ENCODE assay signal across 9 cellular contexts in the genomic region with DNA sequence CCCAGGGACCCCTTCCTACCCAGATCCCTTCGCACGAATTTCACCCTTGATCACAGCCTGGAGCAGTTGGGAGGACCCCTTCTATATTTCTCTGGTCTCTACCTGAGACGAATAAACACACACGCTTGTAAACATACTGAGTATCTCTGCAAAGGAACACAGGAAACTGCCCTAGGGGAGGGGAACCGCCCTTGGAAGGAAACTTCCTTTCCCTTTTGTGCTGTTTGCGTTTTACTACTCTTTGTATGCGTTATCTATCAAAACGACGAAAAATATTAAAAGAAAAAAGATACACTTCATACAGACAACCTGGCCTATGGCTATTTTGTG. TPM values are rescaled to one million over a fixed set of nuclear protein-coding genes. Genes with fewer than 3 reads are reported as not detected.
DNase-seq lines count a peak whose midpoint lies in the region; ATAC-seq, FAIRE-seq and TF ChIP-seq lines count a peak whose summit lies in the region.
"Had no signal": no experiment of that assay in that cellular context is flagged by ENCODE, and none has a peak within 500 bp of the region (broad histone marks: within the 10 kb centered on the region; RNA-seq: fewer than 3 reads in every experiment).

No MANE protein-coding gene starts in this region.

- 11% methylated on average over 9 of the region's 9 CpGs; no CpG with 5 or more reads in 1 of the 2 experiments for WGBS in H1 (ENCODE audit: extremely low coverage in 1 of 2, insufficient coverage in 1 of 2, insufficient read length in 1 of 2, insufficient replicate concordance in 2 of 2, low coverage in 1 of 2, low lambda C conversion rate in 2 of 2, missing lambda C conversion rate in 1 of 2), 2 experiments

- H3K4me2 ChIP-seq in OCI-LY3 (ENCODE audit: low read length) (peak overlapping the region; percentile 97), H1 (ENCODE audit: insufficient read depth in 1 of 2, low read depth in 2 of 2, low read length in 2 of 2) (peak overlapping the region; percentile 74 to 76)

- no peak overlapping the region for H2BK120ac ChIP-seq in H1 (replicated peaks; ENCODE audit: low read depth, low read length)

- H3K36me3 Mint-ChIP-seq in naive thymus-derived CD8-positive, alpha-beta T cell, result peaks cover 0 to 35% (median 0%) of the 10 kb centered on the region in 3 donors

- no peaks in the 10 kb centered on the region for H3K9me3 Mint-ChIP-seq in naive thymus-derived CD8-positive, alpha-beta T cell

- peak overlapping the region; percentile 90 to 98 (median 96) for H3K27ac Mint-ChIP-seq in naive thymus-derived CD8-positive, alpha-beta T cell

- CTCF ChIA-PET in H1 (lab: Charles Lee; ENCODE audit: partially characterized antibody), result interaction anchor here (0.9 to 2.9 kb wide), 12 partner anchors 8 to 250 kb away, joined by 3 to 19 read pairs (median 4); no protein-coding TSS in a partner anchor

- H3K9ac ChIP-seq in OCI-LY3 (ENCODE audit: low read length), result peak overlapping the region; percentile 94
- H3K9ac ChIP-seq in H1 (replicated peaks in 1 of 4; ENCODE audit: extremely low read depth in 1 of 4, low read depth in 3 of 4, low read length in 3 of 4), result peak overlapping the region in 3 of 4 experiments; percentile 31 to 82 (median 71); a peak in 2 of 7 replicates

- no peak overlapping the region for H3K23ac ChIP-seq in H1 (ENCODE audit: insufficient read length)

- H2BK20ac ChIP-seq in H1 (ENCODE audit: low read length), result no peak overlapping the region

- H3K23me2 ChIP-seq in H1 (ENCODE audit: low read depth, low read length), result peaks cover 4% of the 10 kb centered on the region; the same call in 1 of the 2 replicates

- peaks cover 37% of the 10 kb centered on the region for H3K79me2 ChIP-seq in OCI-LY3 (ENCODE audit: low read length)
- no peaks in the 10 kb centered on the region; a peak in 1 of 4 replicates for H3K79me2 ChIP-seq in H1 (ENCODE audit: control insufficient read depth in 1 of 2, insufficient read depth in 2 of 2, low read length in 2 of 2)

- no peak overlapping the region for H3K14ac ChIP-seq in H1 (ENCODE audit: insufficient read length)

- H3K18ac ChIP-seq in H1 (ENCODE audit: extremely low read depth, low read length), result no peak overlapping the region

- no peaks in the 10 kb centered on the region; the same call in 1 of the 2 replicates for H3K79me1 ChIP-seq in H1 (ENCODE audit: low read depth, low read length)

- H3K4me1 Mint-ChIP-seq in naive thymus-derived CD8-positive, alpha-beta T cell, result peaks cover 14 to 47% (median 33%) of the 10 kb centered on the region in 4 donors

- TF ChIP-seq CTCF in OCI-LY3 (IDR thresholded peaks at IDR 0.05; ENCODE audit: low read depth, low read length) (no peak), H1 (IDR thresholded peaks at IDR 0.05; ENCODE audit: control extremely low read depth in 1 of 3, insufficient read depth in 1 of 3, low read depth in 1 of 3, low read length in 3 of 3) (no peak)

- DNase-seq in GM04503 (ENCODE audit: low read depth) (peak; percentile 10), H1 (ENCODE audit: low read depth in 1 of 2, low spot score in 2 of 2) (no peak), SHP77 (lab: John Stamatoyannopoulos, UW) (no peak), kidney tubule cell (ENCODE audit: low spot score) (no peak), GM19238 (ENCODE audit: insufficient read length, low spot score) (no peak), SW 1271 (lab: John Stamatoyannopoulos, UW) (no peak)
- no peak for DNase-seq in naive thymus-derived CD8-positive, alpha-beta T cell

- H4K91ac ChIP-seq in H1 (replicated peaks; ENCODE audit: insufficient read length, low read length), result no peak overlapping the region

- no peak for TF ChIP-seq POLR2A in H1 (IDR thresholded peaks at IDR 0.05; ENCODE audit: control extremely low read depth in 1 of 2, low read depth in 2 of 2, low read length in 2 of 2)

- H3K4me3 ChIP-seq in OCI-LY3 (ENCODE audit: low read length), result peak overlapping the region; percentile 98
- H3K4me3 ChIP-seq in H1 (ENCODE audit: extremely low read depth in 1 of 4, insufficient read depth in 2 of 4, low read depth in 3 of 4, low read length in 4 of 4), result peak overlapping the region; percentile 66 to 96 (median 77)

- H3K9me3 ChIP-seq in OCI-LY3 (ENCODE audit: insufficient read depth, low read length) (no peaks in the 10 kb centered on the region), H1 (ENCODE audit: insufficient read depth in 2 of 2, low read depth in 1 of 2, low read length in 1 of 2) (no peaks in the 10 kb centered on the region)

- no peaks in the 10 kb centered on the region for H3K27me3 Mint-ChIP-seq in naive thymus-derived CD8-positive, alpha-beta T cell

- peak overlapping the region; percentile 92 to 99 (median 95) for H3K4me3 Mint-ChIP-seq in naive thymus-derived CD8-positive, alpha-beta T cell

- no peak for TF ChIP-seq RAD21 in H1 (IDR thresholded peaks at IDR 0.05 in 1 of 2, conservative IDR thresholded peaks at IDR 0.05 in 1 of 2; ENCODE audit: low read depth in 2 of 2, low read length in 2 of 2)

- POLR2A ChIA-PET in H1 (lab: Charles Lee; ENCODE audit: partially characterized antibody), result interaction anchor here (0.9 to 3.1 kb wide), 5 partner anchors 9 to 234 kb away, joined by 3 to 15 read pairs (median 3); no protein-coding TSS in a partner anchor
- POLR2A ChIA-PET in naive thymus-derived CD8-positive, alpha-beta T cell (lab: Charles Lee), result interaction anchor here (0.7 to 3.0 kb wide), 16 partner anchors 8 to 473 kb away, joined by 3 to 18 read pairs (median 4); a partner anchor contains a TSS

- no peak for TF ChIP-seq EP300 in H1 (IDR thresholded peaks at IDR 0.05; ENCODE audit: borderline replicate concordance in 1 of 2, low read depth in 2 of 2, low read length in 2 of 2)

- no peaks in the 10 kb centered on the region for H4K20me1 ChIP-seq in OCI-LY3 (ENCODE audit: insufficient read depth, low read length)
- peaks cover 11 to 20% of the 10 kb centered on the region in 2 experiments for H4K20me1 ChIP-seq in H1 (replicated peaks in 1 of 2; ENCODE audit: control insufficient read depth in 1 of 2, insufficient read depth in 2 of 2, low read length in 2 of 2)

- no peak overlapping the region for H2BK12ac ChIP-seq in H1 (ENCODE audit: low read depth, low read length)

- no peak overlapping the region for H3K56ac ChIP-seq in H1 (replicated peaks; ENCODE audit: insufficient read length, low read depth, low read length)

- H2AFZ ChIP-seq in OCI-LY3 (ENCODE audit: low read depth, low read length) (no peak overlapping the region), H1 (ENCODE audit: low read length) (no peak overlapping the region)

- no peak overlapping the region for H2AK5ac ChIP-seq in H1 (ENCODE audit: low read depth, low read length)

- H3K36me3 ChIP-seq in OCI-LY3 (replicated peaks; ENCODE audit: low read depth, low read length) (peaks cover 14% of the 10 kb centered on the region), H1 (ENCODE audit: control insufficient read depth in 2 of 4, insufficient read depth in 4 of 4, low read length in 3 of 4) (peaks cover 0 to 12% (median 2%) of the 10 kb centered on the region in 4 experiments; a peak in 4 of 8 replicates)

- H3K27me3 ChIP-seq in OCI-LY3 (ENCODE audit: low read depth, low read length) (no peaks in the 10 kb centered on the region), H1 (replicated peaks in 1 of 4; ENCODE audit: control insufficient read depth in 3 of 4, extremely low read depth in 1 of 4, insufficient read depth in 3 of 4, low read length in 3 of 4) (peaks cover 0 to 4% (median 3%) of the 10 kb centered on the region in 4 experiments; a peak in 1 of 7 replicates)

- H2BK5ac ChIP-seq in H1 (ENCODE audit: low read depth, low read length), result no peak overlapping the region

- H3K4ac ChIP-seq in H1 (replicated peaks; ENCODE audit: insufficient read length, low read depth, low read length), result no peak overlapping the region

- H4K8ac ChIP-seq in H1 (ENCODE audit: extremely low read depth, insufficient read depth, low read length), result no peak overlapping the region

- H3K27ac ChIP-seq in OCI-LY3 (ENCODE audit: low read length), result peak overlapping the region; percentile 76
- H3K27ac ChIP-seq in H1 (ENCODE audit: low read depth, low read length), result no peak overlapping the region

- H3K4me1 ChIP-seq in OCI-LY3 (ENCODE audit: low read length) (peaks cover 13% of the 10 kb centered on the region), H1 (replicated peaks in 1 of 4; ENCODE audit: control insufficient read depth in 3 of 4, insufficient read depth in 4 of 4, low read length in 3 of 4) (peaks cover 0 to 2% (median 0%) of the 10 kb centered on the region in 4 experiments; a peak in 3 of 7 replicates)

- no peak overlapping the region for H2BK15ac ChIP-seq in H1 (ENCODE audit: low read length)

- no peak for FAIRE-seq in H1 (lab: Jason Lieb, UNC)

- H4K5ac ChIP-seq in H1 (ENCODE audit: insufficient read length, low read depth, low read length), result no peak overlapping the region

- peak; percentile 38 to 52 for ATAC-seq in naive thymus-derived CD8-positive, alpha-beta T cell

TF ChIP-seq in H1, 55 proteins besides CTCF, POLR2A, EP300 and RAD21 (continues in another document):
- TF ChIP-seq YY1 (IDR thresholded peaks at IDR 0.05; ENCODE audit: low read depth, low read length) (no peak), EGR1 (IDR thresholded peaks at IDR 0.05; ENCODE audit: borderline replicate concordance, low read depth, low read length) (no peak), TAF1 (IDR thresholded peaks at IDR 0.05; ENCODE audit: low read depth, low read length) (no peak), CHD1 (IDR thresholded peaks at IDR 0.05; ENCODE audit: low read depth, low read length) (no peak), JUND (IDR thresholded peaks at IDR 0.05; ENCODE audit: low read length) (no peak)

RNA-seq across cellular contexts. Expression of a gene that starts 0.8 kb away (rescaled TPM):
- 24.4 and 26.6 TPM in 2 replicates for total RNA-seq in H1 (2021; fragmentation: NEBNext Ultra II Directional; extraction: Animal tissue kit (Norgen Biotek cat#: 25700))
- 29.1 and 29.7 TPM in 2 replicates for polyA plus RNA-seq in H1 (2011; rRNA removed)
- polyA plus RNA-seq in H1 (2011; cell fraction: cytosol; rRNA removed), result 33.2 TPM
- polyA plus RNA-seq in H1 (2011; cell fraction: nucleus; rRNA removed), result 24.2 TPM
- polyA plus RNA-seq in H1 (2012, experiment 1 of 2), result 25.3 to 28.0 TPM (median 27.1 TPM) in 4 replicates
- polyA plus RNA-seq in H1 (2012, experiment 2 of 2), result 29.1 TPM
- polyA plus RNA-seq in H1 (2013, experiment 1 of 2), result 18.8 TPM
- 20.2 TPM for polyA plus RNA-seq in H1 (2013, experiment 2 of 2)
- 24.7 and 32.0 TPM in 2 replicates for polyA minus RNA-seq in H1 (2011; rRNA and poly(A)+ RNA removed)
- 15.7 TPM for polyA minus RNA-seq in H1 (2011; cell fraction: cytosol; rRNA and poly(A)+ RNA removed)
- polyA minus RNA-seq in H1 (2011; cell fraction: nucleus; rRNA and poly(A)+ RNA removed), result 23.8 TPM
- total RNA-seq in naive thymus-derived CD8-positive, alpha-beta T cell, result 100 to 1,000 TPM; 142 to 146 TPM
- polyA plus RNA-seq in naive thymus-derived CD8-positive, alpha-beta T cell, result 100 to 1,000 TPM; 137 to 176 (median 171) TPM

RNA-seq across cellular contexts. Expression of a gene that starts 4.1 kb away (rescaled TPM):
- total RNA-seq in H1 (2021; fragmentation: NEBNext Ultra II Directional; extraction: Animal tissue kit (Norgen Biotek cat#: 25700)), result not detected in 2 replicates
- polyA plus RNA-seq in H1 (2011; rRNA removed), result 0.25 TPM in 1 of 2 replicates, not detected in the other
- 0.05 TPM for polyA plus RNA-seq in H1 (2011; cell fraction: cytosol; rRNA removed)
- polyA plus RNA-seq in H1 (2011; cell fraction: nucleus; rRNA removed), result 0.17 TPM
- polyA plus RNA-seq in H1 (2012, experiment 1 of 2), result not detected in 4 replicates
- polyA plus RNA-seq in H1 (2012, experiment 2 of 2), result not detected
- polyA plus RNA-seq in H1 (2013, experiment 1 of 2), result not detected
- polyA plus RNA-seq in H1 (2013, experiment 2 of 2), result 0.04 TPM
- 0.12 TPM in 1 of 2 replicates, not detected in the other for polyA minus RNA-seq in H1 (2011; rRNA and poly(A)+ RNA removed)
- polyA minus RNA-seq in H1 (2011; cell fraction: cytosol; rRNA and poly(A)+ RNA removed), result not detected
- polyA minus RNA-seq in H1 (2011; cell fraction: nucleus; rRNA and poly(A)+ RNA removed), result not detected
- total RNA-seq in naive thymus-derived CD8-positive, alpha-beta T cell, result not detected
- polyA plus RNA-seq in naive thymus-derived CD8-positive, alpha-beta T cell, result not detected
- total RNA-seq: T-helper 2 cell treated with Interferon-gamma antibody and Interleukin-4, amounts not matched to agents 100 ng/mL and 5 ng/mL, for 36 hours had no signal
